Comparison of ENCODE assay signal across 8 cellular contexts in genomic region chr17:16516594-16517018, GRCh38.
DNase-seq lines count a peak whose midpoint lies in the region; ATAC-seq, FAIRE-seq and TF ChIP-seq lines count a peak whose summit lies in the region.

No MANE protein-coding gene starts in this region.

- POLR2A ChIA-PET in AG04449 (lab: Yijun Ruan, JAX) = interaction anchor here (0.6 to 1.5 kb wide), 4 partner anchors 70 to 243 kb away, joined by 3 to 8 read pairs (median 3); partner anchors contain the start of gene UBB

- FAIRE-seq in HTR-8/SVneo (lab: Jason Lieb, UNC) = no peak
- no peak for FAIRE-seq in D721Med (lab: Jason Lieb, UNC)

- peak overlapping the region; percentile 36 for H3K4me3 ChIP-seq in AG04449 (ENCODE audit: low read depth, low read length)
- peak overlapping the region; percentile 9 for H3K4me3 ChIP-seq in astrocyte of the spinal cord (ENCODE audit: low read depth, low read length)

- DNase-seq in AG04449 (ENCODE audit: low read depth, low spot score) (no peak), HTR-8/SVneo (ENCODE audit: insufficient read length, low spot score) (peak; percentile 95), astrocyte of the spinal cord (ENCODE audit: low read depth, low spot score) (peak; percentile 76), left kidney (ENCODE audit: low read depth, low spot score) (peak; percentile 86), DMS153 treated with DMSO at 0.1 percent for 48 hours (lab: John Stamatoyannopoulos, UW; ENCODE audit: unreplicated experiment) (no peak), D721Med (ENCODE audit: insufficient read length, low spot score) (no peak)

- in situ Hi-C loops in astrocyte of the spinal cord (cut with HindIII; ENCODE audit: low sequenced_read_pairs) = no loop called here

- CTCF ChIA-PET in AG04449 (lab: Yijun Ruan, JAX) = interaction anchor here (0.5 to 16.6 kb wide), 12 partner anchors 11 to 152 kb away, joined by 3 to 562 read pairs (median 4); no protein-coding TSS in a partner anchor

- TF ChIP-seq CTCF in AG04449 (IDR thresholded peaks at IDR 0.05; ENCODE audit: insufficient read depth, low read length, missing control alignments) (no peak), astrocyte of the spinal cord (IDR thresholded peaks at IDR 0.05; ENCODE audit: low read depth, low read length) (no peak), D721Med (IDR thresholded peaks at IDR 0.05; ENCODE audit: insufficient read depth, missing control alignments) (no peak)

- ATAC-seq in HG03135 (IDR thresholded peaks at IDR 0.05; ENCODE audit: unreplicated experiment) (no peak), GM19395 (IDR thresholded peaks at IDR 0.05; ENCODE audit: unreplicated experiment) (no peak)

Comparison
In these comparisons a context has a peak if more than half of its experiments do, and no peak if none do; other contexts are left out.
1. DNase-seq: peak in HTR-8/SVneo (single experiment), astrocyte of the spinal cord (single experiment) and left kidney (single experiment); none in AG04449 (single experiment), DMS153 treated with DMSO at 0.1 percent for 48 hours (single experiment) and D721Med (single experiment).